ENCODE assay signal across 1 cellular context in genomic region chr14:94346841-94347240, GRCh38.
TF ChIP-seq lines count a peak whose summit lies in the region.

No MANE protein-coding gene starts in this region.

TF ChIP-seq in IMR-90, 13 proteins besides CTCF, POLR2A, EP300 and RAD21 (continued from another document):
- TF ChIP-seq ELK1 (IDR thresholded peaks at IDR 0.05; ENCODE audit: borderline replicate concordance, low read depth, low read length) (no peak), CEBPB (IDR thresholded peaks at IDR 0.05; ENCODE audit: low read depth, low read length) (no peak)
